Comparison of ENCODE assay signal across 35 cellular contexts in the genomic region with DNA sequence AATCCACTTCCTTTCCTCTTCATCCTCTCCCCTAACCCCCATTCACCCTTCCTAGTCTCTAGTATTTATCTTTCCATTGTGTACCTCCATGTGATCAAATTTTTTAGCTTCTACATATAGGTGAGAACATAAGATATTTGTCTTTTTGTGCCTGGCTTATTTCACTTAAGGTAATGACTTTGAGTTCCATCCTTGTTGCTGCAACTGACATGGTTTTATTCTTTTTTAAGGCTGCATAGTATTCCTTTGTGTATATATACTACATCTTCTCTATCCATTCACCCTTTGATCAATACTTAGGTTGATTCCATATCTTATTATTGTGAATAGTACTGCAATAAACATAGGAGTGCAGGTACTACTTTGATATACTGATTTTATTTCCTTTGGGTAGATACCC.
"Had no signal": no experiment of that assay in that cellular context is flagged by ENCODE, and none has a peak within 500 bp of the region (broad histone marks: within the 10 kb centered on the region; RNA-seq: fewer than 3 reads in every experiment).

No MANE protein-coding gene starts in this region.

- H3K36me3 ChIP-seq: MG63 had no signal

- H3K4me3 ChIP-seq: MG63 had no signal

- DNase-seq: Kasumi-1, MG63, MM.1S, NCI-H1048, NCI-H1092, NCI-H1092 treated with DMSO at 0.1 percent for 48 hours, NCI-H1105, NCI-H1105 treated with DMSO at 0.1 percent for 48 hours, NCI-H1417, NCI-H1417 treated with DMSO at 0.1 percent for 48 hours, NCI-H1436, NCI-H1436 treated with DMSO at 0.1 percent for 48 hours, NCI-H146, NCI-H1694, NCI-H1694 treated with DMSO at 0.1 percent for 48 hours, NCI-H187, NCI-H187 treated with DMSO at 0.1 percent for 48 hours, NCI-H1930, NCI-H2029, NCI-H2029 treated with DMSO at 0.1 percent for 48 hours, NCI-H2081, NCI-H2081 treated with DMSO at 0.1 percent for 48 hours, NCI-H2107, NCI-H2171, NCI-H2171 treated with DMSO at 0.1 percent for 48 hours, NCI-H2227 treated with DMSO at 0.1 percent for 48 hours, NCI-H226, NCI-H345, NCI-H446, NCI-H446 treated with DMSO at 0.1 percent for 48 hours, NCI-H510A, NCI-H510A treated with DMSO at 0.1 percent for 48 hours, NCI-H524, NCI-H524 treated with DMSO at 0.1 percent for 48 hours, NCI-H526 had no signal
